ENCODE assay signal across 1 cellular context in the genomic region with DNA sequence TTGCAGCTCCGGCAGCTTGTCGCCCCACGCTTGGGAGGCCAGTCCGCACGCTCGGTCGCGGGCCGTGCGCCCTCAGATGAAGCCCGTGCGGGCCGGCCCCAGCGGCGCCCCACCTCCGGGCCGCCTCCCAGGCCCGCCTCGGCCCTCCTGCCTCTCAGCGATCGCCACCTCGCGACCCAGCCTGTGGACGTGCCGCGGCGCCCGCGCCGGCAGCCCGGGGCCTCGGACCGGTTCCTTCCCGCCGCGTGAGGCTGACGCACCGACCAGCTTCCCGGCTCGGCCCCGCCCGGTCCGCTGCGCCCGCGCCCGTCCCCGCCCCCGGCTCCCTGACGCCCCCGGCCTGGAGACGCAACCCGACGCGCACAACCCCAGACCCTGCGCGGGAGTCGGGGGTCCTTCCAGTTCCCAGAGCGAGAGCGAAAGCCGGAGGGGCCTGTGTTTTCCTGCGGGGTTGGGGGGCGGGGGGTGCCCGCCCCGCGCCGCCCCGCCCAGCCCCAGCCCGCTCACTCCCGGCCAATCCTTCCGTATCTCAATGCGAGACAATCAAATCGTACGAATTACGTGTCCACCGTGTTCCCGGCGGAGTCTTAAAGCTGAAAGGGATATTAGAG.
TF ChIP-seq lines count a peak whose summit lies in the region.

A gene with protein sequence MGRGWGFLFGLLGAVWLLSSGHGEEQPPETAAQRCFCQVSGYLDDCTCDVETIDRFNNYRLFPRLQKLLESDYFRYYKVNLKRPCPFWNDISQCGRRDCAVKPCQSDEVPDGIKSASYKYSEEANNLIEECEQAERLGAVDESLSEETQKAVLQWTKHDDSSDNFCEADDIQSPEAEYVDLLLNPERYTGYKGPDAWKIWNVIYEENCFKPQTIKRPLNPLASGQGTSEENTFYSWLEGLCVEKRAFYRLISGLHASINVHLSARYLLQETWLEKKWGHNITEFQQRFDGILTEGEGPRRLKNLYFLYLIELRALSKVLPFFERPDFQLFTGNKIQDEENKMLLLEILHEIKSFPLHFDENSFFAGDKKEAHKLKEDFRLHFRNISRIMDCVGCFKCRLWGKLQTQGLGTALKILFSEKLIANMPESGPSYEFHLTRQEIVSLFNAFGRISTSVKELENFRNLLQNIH (minus strand): TSS at position 78 of the 611 bp plus-strand sequence. CDS start 77 bp downstream, at position 1.

TF ChIP-seq in K562, 482 proteins besides CTCF, POLR2A, EP300 and RAD21 (continued from another document):
- TF ChIP-seq, protein P1, sequence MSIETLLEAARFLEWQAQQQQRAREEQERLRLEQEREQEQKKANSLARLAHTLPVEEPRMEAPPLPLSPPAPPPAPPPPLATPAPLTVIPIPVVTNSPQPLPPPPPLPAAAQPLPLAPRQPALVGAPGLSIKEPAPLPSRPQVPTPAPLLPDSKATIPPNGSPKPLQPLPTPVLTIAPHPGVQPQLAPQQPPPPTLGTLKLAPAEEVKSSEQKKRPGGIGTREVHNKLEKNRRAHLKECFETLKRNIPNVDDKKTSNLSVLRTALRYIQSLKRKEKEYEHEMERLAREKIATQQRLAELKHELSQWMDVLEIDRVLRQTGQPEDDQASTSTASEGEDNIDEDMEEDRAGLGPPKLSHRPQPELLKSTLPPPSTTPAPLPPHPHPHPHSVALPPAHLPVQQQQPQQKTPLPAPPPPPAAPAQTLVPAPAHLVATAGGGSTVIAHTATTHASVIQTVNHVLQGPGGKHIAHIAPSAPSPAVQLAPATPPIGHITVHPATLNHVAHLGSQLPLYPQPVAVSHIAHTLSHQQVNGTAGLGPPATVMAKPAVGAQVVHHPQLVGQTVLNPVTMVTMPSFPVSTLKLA (conservative IDR thresholded peaks at IDR 0.05): peak in 1 of 2 experiments; percentile 36; a peak in 1 of 4 replicates
- TF ChIP-seq CTBP1 (IDR thresholded peaks at IDR 0.05; ENCODE audit: borderline replicate concordance) (0 out of 2 replicates have a peak, but pooled peaks have one; percentile 49), JUNB (CRISPR knock-in tag; conservative IDR thresholded peaks at IDR 0.05) (no peak), NRF1 (conservative IDR thresholded peaks at IDR 0.05 in 1 of 2, IDR thresholded peaks at IDR 0.05 in 1 of 2) (peak; percentile 13 to 46; a peak in 3 of 4 replicates), FOSL1 (tag; conservative IDR thresholded peaks at IDR 0.05) (peak; percentile 44), POLR2G (IDR thresholded peaks at IDR 0.05; ENCODE audit: low read depth, low read length) (peak; percentile 86), NONO (IDR thresholded peaks at IDR 0.05; ENCODE audit: low read depth in 2 of 2, low read length in 1 of 2) (no peak), GABPA (tag; conservative IDR thresholded peaks at IDR 0.05; ENCODE audit: low read depth) (0 out of 2 replicates have a peak, but pooled peaks have one; percentile 12), HOXB6 (CRISPR knock-in tag; IDR thresholded peaks at IDR 0.05; ENCODE audit: borderline replicate concordance) (no peak)
- TF ChIP-seq, protein P2, sequence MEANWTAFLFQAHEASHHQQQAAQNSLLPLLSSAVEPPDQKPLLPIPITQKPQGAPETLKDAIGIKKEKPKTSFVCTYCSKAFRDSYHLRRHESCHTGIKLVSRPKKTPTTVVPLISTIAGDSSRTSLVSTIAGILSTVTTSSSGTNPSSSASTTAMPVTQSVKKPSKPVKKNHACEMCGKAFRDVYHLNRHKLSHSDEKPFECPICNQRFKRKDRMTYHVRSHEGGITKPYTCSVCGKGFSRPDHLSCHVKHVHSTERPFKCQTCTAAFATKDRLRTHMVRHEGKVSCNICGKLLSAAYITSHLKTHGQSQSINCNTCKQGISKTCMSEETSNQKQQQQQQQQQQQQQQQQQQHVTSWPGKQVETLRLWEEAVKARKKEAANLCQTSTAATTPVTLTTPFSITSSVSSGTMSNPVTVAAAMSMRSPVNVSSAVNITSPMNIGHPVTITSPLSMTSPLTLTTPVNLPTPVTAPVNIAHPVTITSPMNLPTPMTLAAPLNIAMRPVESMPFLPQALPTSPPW (CRISPR knock-in tag; IDR thresholded peaks at IDR 0.05): peak; percentile 96
- TF ChIP-seq, protein P3, sequence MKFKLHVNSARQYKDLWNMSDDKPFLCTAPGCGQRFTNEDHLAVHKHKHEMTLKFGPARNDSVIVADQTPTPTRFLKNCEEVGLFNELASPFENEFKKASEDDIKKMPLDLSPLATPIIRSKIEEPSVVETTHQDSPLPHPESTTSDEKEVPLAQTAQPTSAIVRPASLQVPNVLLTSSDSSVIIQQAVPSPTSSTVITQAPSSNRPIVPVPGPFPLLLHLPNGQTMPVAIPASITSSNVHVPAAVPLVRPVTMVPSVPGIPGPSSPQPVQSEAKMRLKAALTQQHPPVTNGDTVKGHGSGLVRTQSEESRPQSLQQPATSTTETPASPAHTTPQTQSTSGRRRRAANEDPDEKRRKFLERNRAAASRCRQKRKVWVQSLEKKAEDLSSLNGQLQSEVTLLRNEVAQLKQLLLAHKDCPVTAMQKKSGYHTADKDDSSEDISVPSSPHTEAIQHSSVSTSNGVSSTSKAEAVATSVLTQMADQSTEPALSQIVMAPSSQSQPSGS (CRISPR knock-in tag; IDR thresholded peaks at IDR 0.05): no peak
- TF ChIP-seq, protein P4, sequence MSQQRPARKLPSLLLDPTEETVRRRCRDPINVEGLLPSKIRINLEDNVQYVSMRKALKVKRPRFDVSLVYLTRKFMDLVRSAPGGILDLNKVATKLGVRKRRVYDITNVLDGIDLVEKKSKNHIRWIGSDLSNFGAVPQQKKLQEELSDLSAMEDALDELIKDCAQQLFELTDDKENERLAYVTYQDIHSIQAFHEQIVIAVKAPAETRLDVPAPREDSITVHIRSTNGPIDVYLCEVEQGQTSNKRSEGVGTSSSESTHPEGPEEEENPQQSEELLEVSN (IDR thresholded peaks at IDR 0.05; ENCODE audit: borderline replicate concordance in 1 of 2, extremely low read depth in 1 of 2, insufficient read depth in 1 of 2, insufficient read length in 1 of 2, low read depth in 1 of 2, low read length in 1 of 2, poor library complexity in 1 of 2, severe bottlenecking in 1 of 2): peak in 1 of 2 experiments; percentile 76
- TF ChIP-seq, protein P5, sequence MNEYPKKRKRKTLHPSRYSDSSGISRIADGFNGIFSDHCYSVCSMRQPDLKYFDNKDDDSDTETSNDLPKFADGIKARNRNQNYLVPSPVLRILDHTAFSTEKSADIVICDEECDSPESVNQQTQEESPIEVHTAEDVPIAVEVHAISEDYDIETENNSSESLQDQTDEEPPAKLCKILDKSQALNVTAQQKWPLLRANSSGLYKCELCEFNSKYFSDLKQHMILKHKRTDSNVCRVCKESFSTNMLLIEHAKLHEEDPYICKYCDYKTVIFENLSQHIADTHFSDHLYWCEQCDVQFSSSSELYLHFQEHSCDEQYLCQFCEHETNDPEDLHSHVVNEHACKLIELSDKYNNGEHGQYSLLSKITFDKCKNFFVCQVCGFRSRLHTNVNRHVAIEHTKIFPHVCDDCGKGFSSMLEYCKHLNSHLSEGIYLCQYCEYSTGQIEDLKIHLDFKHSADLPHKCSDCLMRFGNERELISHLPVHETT (CRISPR knock-in tag; conservative IDR thresholded peaks at IDR 0.05 in 1 of 2, IDR thresholded peaks at IDR 0.05 in 1 of 2): peak in 1 of 2 experiments; percentile 77; a peak in 2 of 4 replicates
- TF ChIP-seq, protein P6, sequence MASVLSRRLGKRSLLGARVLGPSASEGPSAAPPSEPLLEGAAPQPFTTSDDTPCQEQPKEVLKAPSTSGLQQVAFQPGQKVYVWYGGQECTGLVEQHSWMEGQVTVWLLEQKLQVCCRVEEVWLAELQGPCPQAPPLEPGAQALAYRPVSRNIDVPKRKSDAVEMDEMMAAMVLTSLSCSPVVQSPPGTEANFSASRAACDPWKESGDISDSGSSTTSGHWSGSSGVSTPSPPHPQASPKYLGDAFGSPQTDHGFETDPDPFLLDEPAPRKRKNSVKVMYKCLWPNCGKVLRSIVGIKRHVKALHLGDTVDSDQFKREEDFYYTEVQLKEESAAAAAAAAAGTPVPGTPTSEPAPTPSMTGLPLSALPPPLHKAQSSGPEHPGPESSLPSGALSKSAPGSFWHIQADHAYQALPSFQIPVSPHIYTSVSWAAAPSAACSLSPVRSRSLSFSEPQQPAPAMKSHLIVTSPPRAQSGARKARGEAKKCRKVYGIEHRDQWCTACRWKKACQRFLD (CRISPR knock-in tag; IDR thresholded peaks at IDR 0.05): peak; percentile 63; the same call in 1 of the 2 replicates
- TF ChIP-seq, protein P7, sequence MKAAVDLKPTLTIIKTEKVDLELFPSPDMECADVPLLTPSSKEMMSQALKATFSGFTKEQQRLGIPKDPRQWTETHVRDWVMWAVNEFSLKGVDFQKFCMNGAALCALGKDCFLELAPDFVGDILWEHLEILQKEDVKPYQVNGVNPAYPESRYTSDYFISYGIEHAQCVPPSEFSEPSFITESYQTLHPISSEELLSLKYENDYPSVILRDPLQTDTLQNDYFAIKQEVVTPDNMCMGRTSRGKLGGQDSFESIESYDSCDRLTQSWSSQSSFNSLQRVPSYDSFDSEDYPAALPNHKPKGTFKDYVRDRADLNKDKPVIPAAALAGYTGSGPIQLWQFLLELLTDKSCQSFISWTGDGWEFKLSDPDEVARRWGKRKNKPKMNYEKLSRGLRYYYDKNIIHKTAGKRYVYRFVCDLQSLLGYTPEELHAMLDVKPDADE (conservative IDR thresholded peaks at IDR 0.05; ENCODE audit: control insufficient read depth, low read depth, low read length): peak; percentile 27; the same call in 1 of the 2 replicates
- TF ChIP-seq, protein P8, sequence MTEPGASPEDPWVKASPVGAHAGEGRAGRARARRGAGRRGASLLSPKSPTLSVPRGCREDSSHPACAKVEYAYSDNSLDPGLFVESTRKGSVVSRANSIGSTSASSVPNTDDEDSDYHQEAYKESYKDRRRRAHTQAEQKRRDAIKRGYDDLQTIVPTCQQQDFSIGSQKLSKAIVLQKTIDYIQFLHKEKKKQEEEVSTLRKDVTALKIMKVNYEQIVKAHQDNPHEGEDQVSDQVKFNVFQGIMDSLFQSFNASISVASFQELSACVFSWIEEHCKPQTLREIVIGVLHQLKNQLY (CRISPR knock-in tag; conservative IDR thresholded peaks at IDR 0.05): no peak
- TF ChIP-seq, protein P9, sequence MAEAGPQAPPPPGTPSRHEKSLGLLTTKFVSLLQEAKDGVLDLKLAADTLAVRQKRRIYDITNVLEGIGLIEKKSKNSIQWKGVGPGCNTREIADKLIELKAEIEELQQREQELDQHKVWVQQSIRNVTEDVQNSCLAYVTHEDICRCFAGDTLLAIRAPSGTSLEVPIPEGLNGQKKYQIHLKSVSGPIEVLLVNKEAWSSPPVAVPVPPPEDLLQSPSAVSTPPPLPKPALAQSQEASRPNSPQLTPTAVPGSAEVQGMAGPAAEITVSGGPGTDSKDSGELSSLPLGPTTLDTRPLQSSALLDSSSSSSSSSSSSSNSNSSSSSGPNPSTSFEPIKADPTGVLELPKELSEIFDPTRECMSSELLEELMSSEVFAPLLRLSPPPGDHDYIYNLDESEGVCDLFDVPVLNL (CRISPR knock-in tag; IDR thresholded peaks at IDR 0.05; ENCODE audit: low read depth): no peak
